8 cellular contexts compared by ENCODE assay signal in genomic region chr2:136468970-136469369, GRCh38.
DNase-seq lines count a peak whose midpoint lies in the region; TF ChIP-seq lines count a peak whose summit lies in the region.
"Not testable (repeated sequence)": the region's sequence is repeated elsewhere in the genome, so short reads cannot be mapped to it uniquely, and the experiment has no call there.

No MANE protein-coding gene starts in this region.

- H3K23ac ChIP-seq in mesenchymal stem cell (ENCODE audit: low read length in 2 of 2), result not testable (repeated sequence)

- not testable (repeated sequence) for H4K8ac ChIP-seq in mesenchymal stem cell (ENCODE audit: low read length)

- H2BK120ac ChIP-seq in mesenchymal stem cell (ENCODE audit: low read depth, low read length), result not testable (repeated sequence)

- not testable (repeated sequence) for H2BK12ac ChIP-seq in mesenchymal stem cell (ENCODE audit: low read length in 2 of 2)

- H3K36me3 ChIP-seq in WERI-Rb-1; mesenchymal stem cell (ENCODE audit: control insufficient read depth in 1 of 2, insufficient read depth in 2 of 2, low read depth in 1 of 2, low read length in 2 of 2): not testable (repeated sequence)

- H4K91ac ChIP-seq in mesenchymal stem cell (ENCODE audit: low read length), result not testable (repeated sequence)

- H3K18ac ChIP-seq in mesenchymal stem cell (ENCODE audit: low read depth in 1 of 2, low read length in 2 of 2), result not testable (repeated sequence)

- not testable (repeated sequence) for H3K4me2 ChIP-seq in mesenchymal stem cell (ENCODE audit: low read length, poor library complexity, severe bottlenecking)

- not testable (repeated sequence) for H3K27ac ChIP-seq in WERI-Rb-1; mesenchymal stem cell (ENCODE audit: low read length, poor library complexity, severe bottlenecking)

- H3K79me1 ChIP-seq in mesenchymal stem cell (replicated peaks; ENCODE audit: low read length, poor library complexity, severe bottlenecking), result not testable (repeated sequence)

- H3K4me3 ChIP-seq in WERI-Rb-1 (ENCODE audit: low read depth, low read length); mesenchymal stem cell (ENCODE audit: insufficient read depth in 1 of 2, low read depth in 1 of 2, low read length in 2 of 2): not testable (repeated sequence)

- H2AK5ac ChIP-seq in mesenchymal stem cell (ENCODE audit: low read length, severe bottlenecking), result not testable (repeated sequence)

- DNase-seq in COLO668 (lab: John Stamatoyannopoulos, UW; ENCODE audit: unreplicated experiment) (peak; percentile 76), DMS53 (lab: John Stamatoyannopoulos, UW) (peak; percentile 68), NCI-H1417 (lab: John Stamatoyannopoulos, UW) (peak in 2 of 3 experiments; percentile 41 to 76), NCI-H2107 treated with DMSO at 0.1 percent for 48 hours (lab: John Stamatoyannopoulos, UW; ENCODE audit: unreplicated experiment) (peak; percentile 8), NCI-H510A treated with DMSO at 0.1 percent for 48 hours (lab: John Stamatoyannopoulos, UW) (peak; percentile 36), NCI-H82 (lab: John Stamatoyannopoulos, UW) (peak; percentile 57), WERI-Rb-1 (peak; percentile 48)
- DNase-seq in mesenchymal stem cell, result not testable (repeated sequence)

- H3K27me3 ChIP-seq in WERI-Rb-1 (ENCODE audit: insufficient read depth, low read depth, severe bottlenecking); mesenchymal stem cell (ENCODE audit: control insufficient read depth in 1 of 2, insufficient read depth in 1 of 2, low read length in 2 of 2): not testable (repeated sequence)

- peak overlapping the region; percentile 14 for H2AFZ ChIP-seq in mesenchymal stem cell (ENCODE audit: low read depth, low read length)

- WGBS in mesenchymal stem cell, result 51% methylated on average over 7 of the region's 7 CpGs

- H3K4me1 ChIP-seq in mesenchymal stem cell (ENCODE audit: control insufficient read depth, insufficient read depth, low read depth, low read length), result not testable (repeated sequence)

- not testable (repeated sequence) for H2BK5ac ChIP-seq in mesenchymal stem cell (ENCODE audit: low read depth, low read length, poor library complexity, severe bottlenecking)

- H2BK15ac ChIP-seq in mesenchymal stem cell (ENCODE audit: low read depth, poor library complexity, severe bottlenecking), result not testable (repeated sequence)

- not testable (repeated sequence) for H3K9me3 ChIP-seq in WERI-Rb-1 (ENCODE audit: severe bottlenecking); mesenchymal stem cell (ENCODE audit: control insufficient read depth, low read length)

- TF ChIP-seq CTCF in WERI-Rb-1 (IDR thresholded peaks at IDR 0.05; ENCODE audit: low read depth, low read length), result not testable (repeated sequence)

- H3K4ac ChIP-seq in mesenchymal stem cell (ENCODE audit: low read depth in 1 of 2, low read length in 2 of 2), result not testable (repeated sequence)

- not testable (repeated sequence) for H3K9ac ChIP-seq in mesenchymal stem cell (ENCODE audit: low read length)

- H3K14ac ChIP-seq in mesenchymal stem cell (ENCODE audit: low read length in 2 of 2), result not testable (repeated sequence)
